ENCODE assay signal across 13 cellular contexts in genomic region chr21:40555129-40555528, GRCh38.
DNase-seq lines count a peak whose midpoint lies in the region; ATAC-seq and TF ChIP-seq lines count a peak whose summit lies in the region.
"Had no signal": no experiment of that assay in that cellular context is flagged by ENCODE, and none has a peak within 500 bp of the region (broad histone marks: within the 10 kb centered on the region; RNA-seq: fewer than 3 reads in every experiment).

No MANE protein-coding gene starts in this region.

- no peaks in the 10 kb centered on the region for H3K9me3 ChIP-seq in adipocyte (ENCODE audit: control insufficient read depth, low read length)
- H3K9me3 ChIP-seq: HAP-1 had no signal

- no peaks in the 10 kb centered on the region for H3K36me3 Mint-ChIP-seq in activated naive CD4-positive, alpha-beta T cell treated with anti-CD3 and anti-CD28 coated beads, Interleukin-2, amount 50 U/mL, for 72 hours
- H3K36me3 Mint-ChIP-seq: CD8-positive, alpha-beta T cell had no signal

- no peaks in the 10 kb centered on the region for H3K4me1 ChIP-seq in adipocyte (ENCODE audit: control insufficient read depth, insufficient read depth, low read length)
- H3K4me1 ChIP-seq: HAP-1 had no signal

- no peaks in the 10 kb centered on the region for H3K36me3 ChIP-seq in adipocyte (ENCODE audit: control insufficient read depth, insufficient read depth, low read length, severe bottlenecking)
- H3K36me3 ChIP-seq: BLaER1 treated with 17β-estradiol and CSF1 and Interleukin-3, amounts not matched to agents 10 nM and 100 nM; HAP-1 had no signal

- TF ChIP-seq POLR2A in lower leg skin (IDR thresholded peaks at IDR 0.05) = no peak

- TF ChIP-seq CTCF in lower leg skin (IDR thresholded peaks at IDR 0.05) = no peak

- H3K9me3 Mint-ChIP-seq in activated naive CD4-positive, alpha-beta T cell treated with anti-CD3 and anti-CD28 coated beads, Interleukin-2, amount 50 U/mL, for 72 hours = peaks cover 4% of the 10 kb centered on the region in 2 donors

- ATAC-seq in activated naive CD4-positive, alpha-beta T cell treated with anti-CD3 and anti-CD28 coated beads, Interleukin-2, amount 50 U/mL, for 72 hours = no peak
- ATAC-seq: CD8-positive, alpha-beta T cell had no signal

- no peaks in the 10 kb centered on the region for H3K27me3 ChIP-seq in adipocyte (replicated peaks; ENCODE audit: control insufficient read depth, insufficient read depth, low read length)
- H3K27me3 ChIP-seq: BLaER1 treated with 17β-estradiol and CSF1 and Interleukin-3, amounts not matched to agents 10 nM and 100 nM had no signal

- intact Hi-C loops in lower leg skin (cut with DNase I; ENCODE audit: low total_unique reads) = no loop called here

- 46 to 59% methylated on average over 2 of the region's 2 CpGs for WGBS in lower leg skin, 2 donors

- H3K9ac ChIP-seq in adipocyte (ENCODE audit: low read length) = no peak overlapping the region
- H3K9ac ChIP-seq: BLaER1 treated with 17β-estradiol and CSF1 and Interleukin-3, amounts not matched to agents 10 nM and 100 nM; GM23248 had no signal

- H3K27ac Mint-ChIP-seq in activated naive CD4-positive, alpha-beta T cell treated with anti-CD3 and anti-CD28 coated beads, Interleukin-2, amount 50 U/mL, for 72 hours = no peak overlapping the region
- H3K27ac Mint-ChIP-seq: B cell; CD8-positive, alpha-beta T cell had no signal

- peak; percentile 91 for DNase-seq in NCI-H1694 (lab: John Stamatoyannopoulos, UW)
- DNase-seq in NCI-H2171 treated with DMSO at 0.1 percent for 48 hours (lab: John Stamatoyannopoulos, UW) = peak; percentile 86
- peak; percentile 44 for DNase-seq in adipocyte (ENCODE audit: low read depth)
- DNase-seq in activated naive CD4-positive, alpha-beta T cell treated with anti-CD3 and anti-CD28 coated beads, Interleukin-2, amount 50 U/mL, for 72 hours (ENCODE audit: low spot score in 2 of 2) = no peak
- no peak for DNase-seq in lower leg skin (ENCODE audit: low spot score in 2 of 2)
- no peak for DNase-seq in NOMO-1 treated with dmso at 0.1 percent for 144 hours (lab: John Stamatoyannopoulos, UW; ENCODE audit: unreplicated experiment)
- DNase-seq: Calu3; CD8-positive, alpha-beta T cell; GDM1; GM23248 had no signal

- no peak overlapping the region for H3K4me3 ChIP-seq in adipocyte (ENCODE audit: low read length)
- H3K4me3 ChIP-seq in lower leg skin (ENCODE audit: low read depth, poor library complexity, severe bottlenecking) = no peak overlapping the region
- H3K4me3 ChIP-seq: BLaER1 treated with 17β-estradiol and CSF1 and Interleukin-3, amounts not matched to agents 10 nM and 100 nM; GM23248; HAP-1 had no signal

Comparison
In these comparisons a context has a peak if more than half of its experiments do, and no peak if none do; other contexts are left out.
1. DNase-seq: peak in NCI-H1694 (single experiment), NCI-H2171 treated with DMSO at 0.1 percent for 48 hours (single experiment) and adipocyte (single experiment); none in activated naive CD4-positive, alpha-beta T cell treated with anti-CD3 and anti-CD28 coated beads, Interleukin-2, amount 50 U/mL, for 72 hours (0 of 2), lower leg skin (0 of 2) and NOMO-1 treated with dmso at 0.1 percent for 144 hours (single experiment).